Comparison of ENCODE assay signal across 16 cellular contexts in the genomic region with DNA sequence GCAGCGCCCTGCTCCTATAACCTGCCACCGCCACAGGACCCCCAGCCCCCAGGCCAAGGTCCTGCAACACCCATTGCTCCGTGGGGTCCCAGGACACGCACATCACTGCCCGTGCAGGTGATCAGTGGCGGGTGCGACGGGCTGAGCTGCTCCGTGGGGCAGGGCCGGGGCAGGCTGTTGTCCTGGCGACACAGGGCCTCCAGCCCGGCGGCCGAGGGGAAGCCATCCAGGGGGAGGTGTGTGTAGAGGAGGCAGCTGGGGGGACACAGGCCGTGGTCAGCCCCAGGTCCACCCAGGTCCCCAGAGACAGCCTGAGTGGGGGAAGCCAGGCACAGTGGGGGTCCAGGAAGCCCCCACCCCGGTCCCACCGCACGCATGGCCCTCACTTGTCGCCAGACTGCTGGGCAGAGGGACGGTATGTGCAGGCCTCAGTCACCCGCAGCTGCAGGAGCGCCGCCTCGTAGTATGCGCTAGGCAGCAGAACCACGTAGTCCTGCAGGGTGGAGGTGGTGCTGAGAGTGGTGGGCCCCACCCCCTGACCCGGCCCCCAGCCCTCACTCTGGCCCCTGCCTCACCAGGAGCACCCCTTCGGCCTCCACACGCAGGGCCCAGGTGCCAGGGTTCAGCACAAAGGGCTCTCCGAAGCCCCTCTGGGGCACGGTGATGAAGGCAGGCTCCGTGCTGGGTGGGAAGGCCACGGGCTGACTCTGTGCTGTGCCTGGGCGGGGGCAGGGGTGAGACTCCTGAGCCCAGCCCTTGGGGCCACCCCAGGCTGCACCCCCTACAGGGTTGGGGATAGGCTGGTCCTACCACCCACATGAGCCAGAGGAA. TPM values are rescaled to one million over a fixed set of nuclear protein-coding genes. Genes with fewer than 3 reads are reported as not detected.
A peak's percentile ranks its signal among the peaks of the same experiment; 100 is the strongest.
DNase-seq lines count a peak whose midpoint lies in the region; ATAC-seq, FAIRE-seq and TF ChIP-seq lines count a peak whose summit lies in the region.
"Had no signal": no experiment of that assay in that cellular context is flagged by ENCODE, and none has a peak within 500 bp of the region (broad histone marks: within the 10 kb centered on the region; RNA-seq: fewer than 3 reads in every experiment).

No MANE protein-coding gene starts in this region.

- no peaks in the 10 kb centered on the region for H3K27me3 Mint-ChIP-seq in MCF 10A (ENCODE audit: insufficient read depth, unreplicated experiment)
- H3K27me3 Mint-ChIP-seq in WTC11 (ENCODE audit: low read depth): no peaks in the 10 kb centered on the region

- FAIRE-seq in endothelial cell of umbilical vein (lab: Jason Lieb, UNC): no peak

- in situ Hi-C loops in mammary epithelial cell (cut with MboI; ENCODE audit: low sequenced_read_pairs in 2 of 2): no loop called here

- POLR2A ChIA-PET in MCF 10A (lab: Yijun Ruan, JAX) (interaction anchor here (0.7 to 1.5 kb wide), 4 partner anchors 10 to 45 kb away, joined by 3 to 4 read pairs (median 3); no protein-coding TSS in a partner anchor), HCT116 (lab: Charles Lee) (no interaction called here), PC-3 (lab: Charles Lee; ENCODE audit: unreplicated experiment) (interaction anchor here (0.6 kb wide), 1 partner anchor 12 kb away, joined by 3 read pairs; no protein-coding TSS in a partner anchor), endothelial cell of umbilical vein (lab: Charles Lee) (no interaction called here), WTC11 (lab: Charles Lee) (interaction anchor here (0.5 kb wide), 1 partner anchor 72 kb away, joined by 3 read pairs; no protein-coding TSS in a partner anchor)

- no peak for TF ChIP-seq POLR2A in HCT116 (IDR thresholded peaks at IDR 0.05; ENCODE audit: borderline replicate concordance, extremely low read depth, insufficient read depth, insufficient read length)
- TF ChIP-seq POLR2A in endothelial cell of umbilical vein (IDR thresholded peaks at IDR 0.05; ENCODE audit: low read depth, low read length): no peak

- H3K9me3 Mint-ChIP-seq in MCF 10A (ENCODE audit: unreplicated experiment) (no peaks in the 10 kb centered on the region), WTC11 (no peaks in the 10 kb centered on the region)
- H3K9me3 Mint-ChIP-seq: CD8-positive, alpha-beta T cell had no signal

- ATAC-seq in HCT116 (no peak), PC-3 (no peak), GM18909 (IDR thresholded peaks at IDR 0.05; ENCODE audit: poor library complexity, unreplicated experiment) (no peak), WTC11 (no peak)
- ATAC-seq: CD8-positive, alpha-beta T cell had no signal

- CTCF ChIA-PET in MCF 10A (lab: Yijun Ruan, JAX) (interaction anchor here (0.6 to 1.1 kb wide), 3 partner anchors 18 to 29 kb away, joined by 3 to 4 read pairs (median 4); no protein-coding TSS in a partner anchor), mammary epithelial cell (lab: Charles Lee; ENCODE audit: low non-redundant PET) (no interaction called here), HCT116 (lab: Charles Lee) (no interaction called here), PC-3 (lab: Charles Lee) (interaction anchor here (0.6 kb wide), 1 partner anchor 28 kb away, joined by 3 read pairs; no protein-coding TSS in a partner anchor), endothelial cell of umbilical vein (lab: Charles Lee) (interaction anchor here (0.6 kb wide), 1 partner anchor 20 kb away, joined by 3 read pairs; no protein-coding TSS in a partner anchor), WTC11 (lab: Charles Lee) (no interaction called here)

- H3K79me2 ChIP-seq in mammary epithelial cell (ENCODE audit: insufficient read depth, low read length) (peaks cover 4% of the 10 kb centered on the region), HCT116 (ENCODE audit: insufficient read depth, low read length) (no peaks in the 10 kb centered on the region), PC-3 (ENCODE audit: low read length) (no peaks in the 10 kb centered on the region), endothelial cell of umbilical vein (ENCODE audit: control insufficient read depth, insufficient read depth, low read length) (no peaks in the 10 kb centered on the region)

- H3K9me1 ChIP-seq in endothelial cell of umbilical vein (replicated peaks; ENCODE audit: control insufficient read depth, extremely low read depth, insufficient read depth, low read length): no peaks in the 10 kb centered on the region

- intact Hi-C loops in MCF 10A (cut with micrococcal nuclease) (no loop called here), mammary epithelial cell (cut with micrococcal nuclease) (no loop called here), HCT116 (cut with micrococcal nuclease) (no loop called here), PC-3 (cut with micrococcal nuclease) (no loop called here), endothelial cell of umbilical vein (cut with micrococcal nuclease) (no loop called here)

- no peak overlapping the region for H3K27ac ChIP-seq in mammary epithelial cell (ENCODE audit: insufficient read depth, low read depth, low read length)
- H3K27ac ChIP-seq in HCT116 (ENCODE audit: low read depth, low read length): no peak overlapping the region
- H3K27ac ChIP-seq in PC-3 (ENCODE audit: low read length): no peak overlapping the region
- H3K27ac ChIP-seq in endothelial cell of umbilical vein (ENCODE audit: insufficient read depth, low read depth, low read length): no peak overlapping the region
- H3K27ac ChIP-seq: 22Rv1 had no signal

- no peaks in the 10 kb centered on the region for H3F3A ChIP-seq in PC-3 (ENCODE audit: low read length, unreplicated experiment)

- H2AFZ ChIP-seq in mammary epithelial cell (ENCODE audit: low read depth, low read length): no peak overlapping the region
- H2AFZ ChIP-seq in HCT116 (ENCODE audit: low read depth, low read length, poor library complexity, severe bottlenecking): no peak overlapping the region
- H2AFZ ChIP-seq in PC-3 (ENCODE audit: low read length): no peak overlapping the region
- H2AFZ ChIP-seq in endothelial cell of umbilical vein (ENCODE audit: low read depth, low read length): no peak overlapping the region

- H3K4me1 ChIP-seq in mammary epithelial cell (ENCODE audit: insufficient read depth, low read length) (no peaks in the 10 kb centered on the region), HCT116 (ENCODE audit: control insufficient read depth in 1 of 2, insufficient read depth in 2 of 2, low read length in 2 of 2) (no peaks in the 10 kb centered on the region), PC-3 (ENCODE audit: insufficient read depth, low read length) (no peaks in the 10 kb centered on the region), endothelial cell of umbilical vein (ENCODE audit: control insufficient read depth, extremely low read depth, insufficient read depth, low read length) (no peaks in the 10 kb centered on the region)

- H3K36me3 ChIP-seq in mammary epithelial cell (ENCODE audit: insufficient read depth, low read length) (peaks cover 15% of the 10 kb centered on the region), HCT116 (ENCODE audit: control insufficient read depth in 1 of 2, insufficient read depth in 2 of 2, low read length in 2 of 2) (peaks cover 22 to 33% of the 10 kb centered on the region in 2 experiments; a peak in 3 of 4 replicates), PC-3 (ENCODE audit: low read depth, low read length) (peaks cover 64% of the 10 kb centered on the region), endothelial cell of umbilical vein (ENCODE audit: control insufficient read depth in 2 of 2, extremely low read depth in 1 of 2, insufficient read depth in 2 of 2, low read length in 2 of 2) (peaks cover 7 to 68% of the 10 kb centered on the region in 2 experiments)

- dilution Hi-C loops in mammary epithelial cell (cut with HindIII; ENCODE audit: low sequenced_read_pairs) (no loop called here), endothelial cell of umbilical vein (cut with MboI; ENCODE audit: extremely low pct_ligation_motif_present, low sequenced_read_pairs) (no loop called here)

- TF ChIP-seq RAD21 in HCT116 (IDR thresholded peaks at IDR 0.05; ENCODE audit: low read depth): no peak

- H3K9me2 ChIP-seq in HCT116 (ENCODE audit: insufficient read depth) (no peaks in the 10 kb centered on the region), PC-3 (replicated peaks; ENCODE audit: low read length) (no peaks in the 10 kb centered on the region)

- DNase-seq in MCF 10A (ENCODE audit: unreplicated experiment) (no peak), mammary epithelial cell (no peak), HCT116 (ENCODE audit: low read depth, low spot score) (no peak), PC-3 (no peak), endothelial cell of umbilical vein (ENCODE audit: low read depth, low spot score) (no peak), WTC11 (ENCODE audit: low spot score) (no peak), glomerular visceral epithelial cell (ENCODE audit: extremely low spot score) (no peak)
- DNase-seq: COR-L47, DMS53, GF-D8, HCEC 1CT had no signal

- H3K4me3 ChIP-seq in mammary epithelial cell (replicated peaks in 1 of 3; ENCODE audit: insufficient read depth in 1 of 3, low read depth in 2 of 3, low read length in 3 of 3) (no peak overlapping the region), HCT116 (replicated peaks in 1 of 2; ENCODE audit: low read depth in 1 of 2, low read length in 2 of 2) (no peak overlapping the region), PC-3 (ENCODE audit: low read length) (no peak overlapping the region), endothelial cell of umbilical vein (replicated peaks in 1 of 3; ENCODE audit: insufficient read depth in 1 of 3, low read depth in 1 of 3, low read length in 3 of 3) (no peak overlapping the region)

- H3K36me3 Mint-ChIP-seq in MCF 10A (ENCODE audit: insufficient read depth, unreplicated experiment) (peaks cover 76% of the 10 kb centered on the region), WTC11 (peaks cover 28% of the 10 kb centered on the region)
- H3K36me3 Mint-ChIP-seq: CD14-positive monocyte; CD8-positive, alpha-beta T cell; IgD-negative memory B cell had no signal

- H3K9me3 ChIP-seq in mammary epithelial cell (replicated peaks; ENCODE audit: insufficient read depth, low read length) (no peaks in the 10 kb centered on the region), HCT116 (ENCODE audit: control insufficient read depth in 1 of 2, insufficient read depth in 1 of 2, low read depth in 1 of 2, low read length in 2 of 2) (no peaks in the 10 kb centered on the region), PC-3 (ENCODE audit: low read length) (no peaks in the 10 kb centered on the region), endothelial cell of umbilical vein (replicated peaks; ENCODE audit: control insufficient read depth, insufficient read depth, low read length) (no peaks in the 10 kb centered on the region)

- H3K9ac ChIP-seq in mammary epithelial cell (ENCODE audit: insufficient read depth, low read length): no peak overlapping the region
- no peak overlapping the region for H3K9ac ChIP-seq in HCT116 (ENCODE audit: low read length)
- H3K9ac ChIP-seq in PC-3 (ENCODE audit: low read length): no peak overlapping the region
- no peak overlapping the region for H3K9ac ChIP-seq in endothelial cell of umbilical vein (replicated peaks; ENCODE audit: extremely low read depth, insufficient read depth, low read length)

- BruUV-seq in MCF 10A (replicated peaks; lab: Mats Ljungman, UMichigan) (TSS peak; percentile 47), mammary epithelial cell (replicated peaks; lab: Mats Ljungman, UMichigan) (no TSS peak), HCT116 (replicated peaks; lab: Mats Ljungman, UMichigan) (TSS peak; percentile 55), PC-3 (replicated peaks; lab: Mats Ljungman, UMichigan) (TSS peak; percentile 49), endothelial cell of umbilical vein (replicated peaks; lab: Mats Ljungman, UMichigan) (TSS peak; percentile 38)

- H3K27ac Mint-ChIP-seq in MCF 10A (ENCODE audit: low read depth, unreplicated experiment): no peak overlapping the region
- no peak overlapping the region for H3K27ac Mint-ChIP-seq in WTC11
- H3K27ac Mint-ChIP-seq: CD14-positive monocyte; CD8-positive, alpha-beta T cell; IgD-negative memory B cell had no signal

- WGBS in mammary epithelial cell (ENCODE audit: low coverage, missing lambda C conversion rate): 89% methylated on average over 12 of the region's 34 CpGs

- H3K27me3 ChIP-seq in mammary epithelial cell (ENCODE audit: insufficient read depth, low read length): no peaks in the 10 kb centered on the region
- H3K27me3 ChIP-seq in HCT116 (ENCODE audit: insufficient read depth, low read length): no peaks in the 10 kb centered on the region
- no peaks in the 10 kb centered on the region for H3K27me3 ChIP-seq in PC-3 (ENCODE audit: low read length)
- H3K27me3 ChIP-seq in endothelial cell of umbilical vein (ENCODE audit: control insufficient read depth in 2 of 2, insufficient read depth in 2 of 2, low read length in 2 of 2): no peaks in the 10 kb centered on the region

- H4K20me1 ChIP-seq in mammary epithelial cell (ENCODE audit: insufficient read depth, low read length): no peaks in the 10 kb centered on the region
- no peaks in the 10 kb centered on the region for H4K20me1 ChIP-seq in HCT116 (ENCODE audit: insufficient read depth)
- no peaks in the 10 kb centered on the region; the same call in 1 of the 2 replicates for H4K20me1 ChIP-seq in PC-3 (ENCODE audit: low read length)
- H4K20me1 ChIP-seq in endothelial cell of umbilical vein (replicated peaks; ENCODE audit: control insufficient read depth, extremely low read depth, insufficient read depth, low read length): no peaks in the 10 kb centered on the region

- no peak overlapping the region for H3K4me3 Mint-ChIP-seq in MCF 10A (ENCODE audit: unreplicated experiment)
- H3K4me3 Mint-ChIP-seq in WTC11: no peak overlapping the region
- H3K4me3 Mint-ChIP-seq: CD14-positive monocyte; CD8-positive, alpha-beta T cell; IgD-negative memory B cell had no signal

- RAD21 ChIA-PET in HCT116 (lab: Charles Lee; ENCODE audit: low non-redundant PET in 1 of 2, low total read pairs in 2 of 2, uncharacterized antibody in 2 of 2, unreplicated experiment in 2 of 2): no interaction called here

- TF ChIP-seq CTCF in MCF 10A (IDR thresholded peaks at IDR 0.05; ENCODE audit: unreplicated experiment) (no peak), mammary epithelial cell (conservative IDR thresholded peaks at IDR 0.05 in 1 of 2, IDR thresholded peaks at IDR 0.05 in 1 of 2; ENCODE audit: extremely low read depth in 1 of 2, insufficient read depth in 1 of 2, low read depth in 1 of 2, low read length in 2 of 2) (no peak), HCT116 (IDR thresholded peaks at IDR 0.05 in 2 of 3, conservative IDR thresholded peaks at IDR 0.05 in 1 of 3; ENCODE audit: borderline replicate concordance in 1 of 3, insufficient read depth in 1 of 3, low read depth in 2 of 3, low read length in 2 of 3) (no peak), PC-3 (conservative IDR thresholded peaks at IDR 0.05; ENCODE audit: low read depth, low read length) (no peak), endothelial cell of umbilical vein (IDR thresholded peaks at IDR 0.05; ENCODE audit: extremely low read depth in 1 of 2, insufficient read depth in 1 of 2, low read depth in 1 of 2, low read length in 2 of 2) (no peak), WTC11 (IDR thresholded peaks at IDR 0.05) (no peak)

- H3K4me2 ChIP-seq in mammary epithelial cell (ENCODE audit: insufficient read depth, low read depth, low read length) (no peak overlapping the region), HCT116 (ENCODE audit: low read length) (no peak overlapping the region), PC-3 (ENCODE audit: low read length) (no peak overlapping the region), endothelial cell of umbilical vein (ENCODE audit: insufficient read depth, low read length) (no peak overlapping the region)

- H3K4me1 Mint-ChIP-seq in MCF 10A (ENCODE audit: insufficient read depth, unreplicated experiment) (no peaks in the 10 kb centered on the region), WTC11 (no peaks in the 10 kb centered on the region)

RNA-seq across cellular contexts. Expression of a gene that starts 30.4 kb away (rescaled TPM):
- total RNA-seq in MCF 10A (2022): 98.0 and 127 TPM in 2 replicates
- total RNA-seq in mammary epithelial cell: 100 to 1,000 TPM; 139 to 140 TPM
- polyA plus RNA-seq in mammary epithelial cell: 133 TPM
- 64.7 TPM for polyA minus RNA-seq in mammary epithelial cell
- 158 TPM for total RNA-seq in HCT116 (2021; ENCODE audit: unreplicated experiment)
- 196 and 200 TPM in 2 replicates for polyA plus RNA-seq in HCT116 (2012)
- total RNA-seq in PC-3 (2014; rRNA removed): 374 and 487 TPM in 2 replicates
- total RNA-seq in endothelial cell of umbilical vein: 144 and 154 TPM in 2 replicates
- 179 and 249 TPM in 2 replicates for polyA plus RNA-seq in endothelial cell of umbilical vein
- polyA plus RNA-seq in endothelial cell of umbilical vein (2011; cell fraction: cytosol; rRNA removed): 131 and 170 TPM in 2 replicates
- polyA plus RNA-seq in endothelial cell of umbilical vein (2011; cell fraction: nucleus; rRNA removed): 99.1 and 109 TPM in 2 replicates
- polyA plus RNA-seq in endothelial cell of umbilical vein (2012): 146 and 147 TPM in 2 replicates
- polyA minus RNA-seq in endothelial cell of umbilical vein: 65.1 and 70.5 TPM in 2 replicates
- 104 TPM for polyA minus RNA-seq in endothelial cell of umbilical vein (2011; cell fraction: cytosol; rRNA and poly(A)+ RNA removed)
- 29.3 and 53.9 TPM in 2 replicates for polyA minus RNA-seq in endothelial cell of umbilical vein (2011; cell fraction: nucleus; rRNA and poly(A)+ RNA removed)
- total RNA-seq in WTC11 (2021): 146 to 160 TPM (median 147 TPM) in 3 replicates

RNA-seq across cellular contexts. Expression of a gene that starts 33.9 kb away (rescaled TPM):
- total RNA-seq in MCF 10A (2022): 266 and 292 TPM in 2 replicates
- total RNA-seq in mammary epithelial cell: 100 to 1,000 TPM in 1 of 2 donors, 10 to 100 TPM in 1; 71.3 to 220 TPM
- polyA plus RNA-seq in mammary epithelial cell: 9.7 TPM
- 19.0 TPM for polyA minus RNA-seq in mammary epithelial cell
- 321 TPM for total RNA-seq in HCT116 (2021; ENCODE audit: unreplicated experiment)
- 190 and 217 TPM in 2 replicates for polyA plus RNA-seq in HCT116 (2012)
- total RNA-seq in PC-3 (2014; rRNA removed): 196 and 308 TPM in 2 replicates
- 138 and 145 TPM in 2 replicates for total RNA-seq in endothelial cell of umbilical vein
- polyA plus RNA-seq in endothelial cell of umbilical vein: 24.0 and 27.2 TPM in 2 replicates
- 11.0 and 16.9 TPM in 2 replicates for polyA plus RNA-seq in endothelial cell of umbilical vein (2011; cell fraction: cytosol; rRNA removed)
- 154 and 169 TPM in 2 replicates for polyA plus RNA-seq in endothelial cell of umbilical vein (2011; cell fraction: nucleus; rRNA removed)
- 61.7 and 63.1 TPM in 2 replicates for polyA plus RNA-seq in endothelial cell of umbilical vein (2012)
- 18.0 and 30.4 TPM in 2 replicates for polyA minus RNA-seq in endothelial cell of umbilical vein
- 51.0 TPM for polyA minus RNA-seq in endothelial cell of umbilical vein (2011; cell fraction: cytosol; rRNA and poly(A)+ RNA removed)
- polyA minus RNA-seq in endothelial cell of umbilical vein (2011; cell fraction: nucleus; rRNA and poly(A)+ RNA removed): 57.6 and 115 TPM in 2 replicates
- total RNA-seq in WTC11 (2021): 298 to 329 TPM (median 323 TPM) in 3 replicates
- polyA plus RNA-seq: CD14-positive monocyte had no signal

RNA-seq across cellular contexts. Expression of a gene that starts 53.7 kb away (rescaled TPM):
- total RNA-seq in MCF 10A (2022) (1,978 and 2,055 TPM in 2 replicates), mammary epithelial cell (1,000 to 10,000 TPM in 1 of 2 donors, 100 to 1,000 TPM in 1; 894 to 1,553 TPM), HCT116 (2021; ENCODE audit: unreplicated experiment) (2,488 TPM), PC-3 (2014; rRNA removed) (1,250 and 1,945 TPM in 2 replicates), endothelial cell of umbilical vein (1,627 and 1,644 TPM in 2 replicates), WTC11 (2021) (2,016 to 2,119 TPM (median 2,047 TPM) in 3 replicates)
- polyA plus RNA-seq in mammary epithelial cell (3,470 TPM), endothelial cell of umbilical vein (6,186 and 7,710 TPM in 2 replicates)
- polyA minus RNA-seq in mammary epithelial cell (261 TPM), endothelial cell of umbilical vein (1,355 and 1,842 TPM in 2 replicates)
- polyA plus RNA-seq in HCT116 (2012): 5,598 and 10,032 TPM in 2 replicates
- polyA plus RNA-seq in endothelial cell of umbilical vein (2011; cell fraction: cytosol; rRNA removed): 7,058 and 7,187 TPM in 2 replicates
- polyA plus RNA-seq in endothelial cell of umbilical vein (2011; cell fraction: nucleus; rRNA removed): 1,710 and 1,727 TPM in 2 replicates
- 3,439 and 5,474 TPM in 2 replicates for polyA plus RNA-seq in endothelial cell of umbilical vein (2012)
- polyA minus RNA-seq in endothelial cell of umbilical vein (2011; cell fraction: cytosol; rRNA and poly(A)+ RNA removed): 1,457 TPM
- 192 and 301 TPM in 2 replicates for polyA minus RNA-seq in endothelial cell of umbilical vein (2011; cell fraction: nucleus; rRNA and poly(A)+ RNA removed)

Comparison
In these comparisons a context has a peak if more than half of its experiments do, and no peak if none do; other contexts are left out.
1. CTCF ChIA-PET loops: an anchor here in MCF 10A (0.6 to 1.1 kb wide), PC-3 (0.6 kb wide) and endothelial cell of umbilical vein (0.6 kb wide); none called in mammary epithelial cell, HCT116 and WTC11.
2. POLR2A ChIA-PET loops: an anchor here in MCF 10A (0.7 to 1.5 kb wide), PC-3 (0.6 kb wide) and WTC11 (0.5 kb wide); none called in HCT116 and endothelial cell of umbilical vein.